In genomic region chr17:83051423-83052240, GRCh38 we compare ENCODE assay signal across 1 cellular context.
A peak's percentile ranks its signal among the peaks of the same experiment; 100 is the strongest.
TF ChIP-seq lines count a peak whose summit lies in the region.

No MANE protein-coding gene starts in this region.

TF ChIP-seq in HepG2, 621 proteins besides CTCF, POLR2A, EP300 and RAD21 (continued from another document and continues in another):
- TF ChIP-seq SIX1 (CRISPR knock-in tag; IDR thresholded peaks at IDR 0.05; ENCODE audit: borderline replicate concordance) (no peak), ZBTB7A (CRISPR knock-in tag; IDR thresholded peaks at IDR 0.05) (no peak), THAP11 (CRISPR knock-in tag; IDR thresholded peaks at IDR 0.05) (peak; percentile 81), KLF15 (CRISPR knock-in tag; IDR thresholded peaks at IDR 0.05; ENCODE audit: borderline replicate concordance) (no peak), ZIK1 (CRISPR knock-in tag; IDR thresholded peaks at IDR 0.05; ENCODE audit: borderline replicate concordance, low read depth) (peak; percentile 96; the same call in 1 of the 2 replicates), PHF8 (CRISPR knock-in tag; IDR thresholded peaks at IDR 0.05) (peak; percentile 86), MEF2D (CRISPR knock-in tag; IDR thresholded peaks at IDR 0.05) (no peak), ZSCAN25 (CRISPR knock-in tag; IDR thresholded peaks at IDR 0.05) (no peak), ZBTB49 (CRISPR knock-in tag; IDR thresholded peaks at IDR 0.05; ENCODE audit: borderline replicate concordance) (no peak), FOXP4 (CRISPR knock-in tag; IDR thresholded peaks at IDR 0.05) (no peak), ZNF251 (CRISPR knock-in tag; IDR thresholded peaks at IDR 0.05) (no peak), ZNF547 (CRISPR knock-in tag; IDR thresholded peaks at IDR 0.05) (peak; percentile 76; the same call in 1 of the 2 replicates), ZBTB20 (CRISPR knock-in tag; IDR thresholded peaks at IDR 0.05; ENCODE audit: borderline replicate concordance, low read depth) (no peak), ARID2 (CRISPR knock-in tag; IDR thresholded peaks at IDR 0.05; ENCODE audit: borderline replicate concordance) (peak; percentile 79), TBX2 (CRISPR knock-in tag; IDR thresholded peaks at IDR 0.05; ENCODE audit: borderline replicate concordance) (peak; percentile 90), POLR2AphosphoS5 (IDR thresholded peaks at IDR 0.05; ENCODE audit: low read depth, low read length) (peak; percentile 73), GABPB1 (CRISPR knock-in tag; IDR thresholded peaks at IDR 0.05) (peak; percentile 85), ZNF530 (CRISPR knock-in tag; IDR thresholded peaks at IDR 0.05; ENCODE audit: low read depth) (no peak), KMT2B (CRISPR knock-in tag; IDR thresholded peaks at IDR 0.05) (peak; percentile 65), TBP (CRISPR knock-in tag; IDR thresholded peaks at IDR 0.05) (no peak), IRF9 (CRISPR knock-in tag; IDR thresholded peaks at IDR 0.05; ENCODE audit: borderline replicate concordance) (peak; percentile 78), NFAT5 (CRISPR knock-in tag; IDR thresholded peaks at IDR 0.05) (peak; percentile 90), HDAC1 (CRISPR knock-in tag; IDR thresholded peaks at IDR 0.05) (peak; percentile 95), RELA (CRISPR knock-in tag; IDR thresholded peaks at IDR 0.05) (peak; percentile 70; the same call in 1 of the 2 replicates), GLI4 (CRISPR knock-in tag; IDR thresholded peaks at IDR 0.05; ENCODE audit: borderline replicate concordance) (peak; percentile 84; the same call in 1 of the 2 replicates), ZKSCAN5 (CRISPR knock-in tag; IDR thresholded peaks at IDR 0.05) (no peak), MAFK (conservative IDR thresholded peaks at IDR 0.05 in 1 of 2, IDR thresholded peaks at IDR 0.05 in 1 of 2; ENCODE audit: low read length in 2 of 2) (no peak), BCLAF1 (IDR thresholded peaks at IDR 0.05) (no peak), IKZF1 (IDR thresholded peaks at IDR 0.05) (no peak), HCFC1 (IDR thresholded peaks at IDR 0.05; ENCODE audit: low read depth, low read length) (no peak), DNMT1 (CRISPR knock-in tag; IDR thresholded peaks at IDR 0.05) (peak; percentile 89), RXRA (CRISPR knock-in tag; IDR thresholded peaks at IDR 0.05) (peak; percentile 81), TOE1 (CRISPR knock-in tag; IDR thresholded peaks at IDR 0.05) (0 out of 2 replicates have a peak, but pooled peaks have one; percentile 71), ZNF747 (CRISPR knock-in tag; IDR thresholded peaks at IDR 0.05; ENCODE audit: borderline replicate concordance) (no peak; the same call in 1 of the 2 replicates), BRD4 (CRISPR knock-in tag; IDR thresholded peaks at IDR 0.05) (peak; percentile 78), ZMYM3 (CRISPR knock-in tag; IDR thresholded peaks at IDR 0.05) (peak; percentile 26; the same call in 1 of the 2 replicates), ZNF263 (CRISPR knock-in tag; IDR thresholded peaks at IDR 0.05) (no peak; the same call in none of the 2 replicates), EEA1 (CRISPR knock-in tag; IDR thresholded peaks at IDR 0.05; ENCODE audit: borderline replicate concordance) (peak; percentile 53; the same call in 1 of the 2 replicates), STAG1 (CRISPR knock-in tag; IDR thresholded peaks at IDR 0.05) (no peak), ZNF724P (CRISPR knock-in tag; IDR thresholded peaks at IDR 0.05; ENCODE audit: borderline replicate concordance) (peak; percentile 97), XRCC5 (optimal IDR thresholded peaks at IDR 0.05; ENCODE audit: low read length) (no peak), GTF2F1 (IDR thresholded peaks at IDR 0.05; ENCODE audit: low read length) (no peak), ZNF446 (CRISPR knock-in tag; IDR thresholded peaks at IDR 0.05) (peak; percentile 96), ZFP91 (CRISPR knock-in tag; IDR thresholded peaks at IDR 0.05; ENCODE audit: borderline replicate concordance) (peak; percentile 94; the same call in 1 of the 2 replicates), MEIS1 (CRISPR knock-in tag; IDR thresholded peaks at IDR 0.05; ENCODE audit: borderline replicate concordance) (peak; percentile 87; the same call in 1 of the 2 replicates), DMTF1 (CRISPR knock-in tag; IDR thresholded peaks at IDR 0.05) (no peak), NFIB (CRISPR knock-in tag; IDR thresholded peaks at IDR 0.05; ENCODE audit: borderline replicate concordance) (no peak), ZNF737 (CRISPR knock-in tag; IDR thresholded peaks at IDR 0.05; ENCODE audit: borderline replicate concordance) (no peak), IRF2 (CRISPR knock-in tag; IDR thresholded peaks at IDR 0.05) (peak; percentile 47; the same call in 1 of the 2 replicates), ZNF891 (CRISPR knock-in tag; IDR thresholded peaks at IDR 0.05) (peak; percentile 62; the same call in 1 of the 2 replicates)
